Comparison of ENCODE assay signal across 8 cellular contexts in genomic region chr12:153080-153746, GRCh38.
DNase-seq lines count a peak whose midpoint lies in the region; ATAC-seq and TF ChIP-seq lines count a peak whose summit lies in the region.

No MANE protein-coding gene starts in this region.

- TF ChIP-seq CTCF in fibroblast of lung (conservative IDR thresholded peaks at IDR 0.05 in 1 of 2, IDR thresholded peaks at IDR 0.05 in 1 of 2; ENCODE audit: low read depth in 1 of 2, low read length in 2 of 2), result peak; percentile 69 to 70

- H3K36me3 Mint-ChIP-seq in activated CD8-positive, alpha-beta memory T cell treated with anti-CD3 and anti-CD28 coated beads, Interleukin-2, amount 10 ng/mL, durations not matched to agents 7 days and 5 days, result no peaks in the 10 kb centered on the region

- no peak overlapping the region for H2BK120ac ChIP-seq in neuronal stem cell (ENCODE audit: low read depth, low read length)

- no CpG with 5 or more reads among the region's 11 CpGs for WGBS in neuronal stem cell (ENCODE audit: extremely low coverage in 2 of 2, insufficient read length in 2 of 2, insufficient replicate concordance in 1 of 2), 2 donors

- ATAC-seq in activated CD8-positive, alpha-beta memory T cell treated with anti-CD3 and anti-CD28 coated beads, Interleukin-2, amount 10 ng/mL, durations not matched to agents 7 days and 5 days, result peak; percentile 90
- no peak for ATAC-seq in HG03469 (IDR thresholded peaks at IDR 0.05; ENCODE audit: unreplicated experiment)

- no peak overlapping the region for H2AK5ac ChIP-seq in neuronal stem cell (ENCODE audit: low read depth, low read length)

- no peak overlapping the region for H3K4ac ChIP-seq in neuronal stem cell (ENCODE audit: low read length)

- DNase-seq in G401 (ENCODE audit: low spot score) (peak; percentile 64), HK-2 (ENCODE audit: unreplicated experiment) (peak; percentile 74), NCI-H82 treated with DMSO at 0.1 percent for 48 hours (lab: John Stamatoyannopoulos, UW; ENCODE audit: unreplicated experiment) (peak; percentile 54), fibroblast of lung (ENCODE audit: low read depth in 2 of 2) (peak; percentile 25 to 38), neuronal stem cell (ENCODE audit: low spot score) (peak; percentile 62)
- peak; percentile 75 for DNase-seq in activated CD8-positive, alpha-beta memory T cell treated with anti-CD3 and anti-CD28 coated beads, Interleukin-2, amount 10 ng/mL, durations not matched to agents 7 days and 5 days
- DNase-seq in central memory CD4-positive, alpha-beta T cell, result no peak

- H3K27ac Mint-ChIP-seq in activated CD8-positive, alpha-beta memory T cell treated with anti-CD3 and anti-CD28 coated beads, Interleukin-2, amount 10 ng/mL, durations not matched to agents 7 days and 5 days, result no peak overlapping the region

- no peaks in the 10 kb centered on the region for H3K9me3 Mint-ChIP-seq in activated CD8-positive, alpha-beta memory T cell treated with anti-CD3 and anti-CD28 coated beads, Interleukin-2, amount 10 ng/mL, durations not matched to agents 7 days and 5 days (ENCODE audit: low read depth)

- H2AFZ ChIP-seq in fibroblast of lung (ENCODE audit: low read length) (no peak overlapping the region), neuronal stem cell (ENCODE audit: low read length) (peak overlapping the region; percentile 29)

- H3K4me3 Mint-ChIP-seq in activated CD8-positive, alpha-beta memory T cell treated with anti-CD3 and anti-CD28 coated beads, Interleukin-2, amount 10 ng/mL, durations not matched to agents 7 days and 5 days, result no peak overlapping the region

- peak overlapping the region; percentile 24 for H3K18ac ChIP-seq in neuronal stem cell (ENCODE audit: low read length)

- no peak overlapping the region for H4K91ac ChIP-seq in neuronal stem cell (ENCODE audit: low read depth, low read length, poor library complexity)

- H2BK5ac ChIP-seq in neuronal stem cell (ENCODE audit: low read length), result no peak overlapping the region

- H3K36me3 ChIP-seq in fibroblast of lung (ENCODE audit: control insufficient read depth, insufficient read depth, low read length), result no peaks in the 10 kb centered on the region
- no peaks in the 10 kb centered on the region for H3K36me3 ChIP-seq in neuronal stem cell (replicated peaks in 1 of 2; ENCODE audit: control insufficient read depth in 2 of 2, insufficient read depth in 2 of 2, low read length in 2 of 2)

- H3K4me3 ChIP-seq in fibroblast of lung (replicated peaks in 1 of 4; ENCODE audit: control extremely low read depth in 1 of 4, insufficient read depth in 1 of 4, low read depth in 3 of 4, low read length in 4 of 4) (no peak overlapping the region), neuronal stem cell (ENCODE audit: low read length in 2 of 2) (no peak overlapping the region)

- H3K4me1 ChIP-seq in fibroblast of lung (ENCODE audit: control insufficient read depth, extremely low read depth, insufficient read depth, low read length) (no peaks in the 10 kb centered on the region), neuronal stem cell (ENCODE audit: control insufficient read depth in 2 of 2, insufficient read depth in 1 of 2, low read depth in 1 of 2, low read length in 2 of 2) (peaks cover 0 to 3% of the 10 kb centered on the region in 2 donors)

- in situ Hi-C loops in G401 (cut with HindIII; ENCODE audit: low sequenced_read_pairs), result no loop called here

- H3K4me2 ChIP-seq in fibroblast of lung (ENCODE audit: extremely low read depth, insufficient read depth, low read length), result no peak overlapping the region
- H3K4me2 ChIP-seq in neuronal stem cell (ENCODE audit: insufficient read depth, low read length, poor library complexity, severe bottlenecking), result no peak overlapping the region

- H3K23ac ChIP-seq in neuronal stem cell (ENCODE audit: low read depth, low read length, poor library complexity), result no peak overlapping the region

- no peaks in the 10 kb centered on the region for H3K27me3 Mint-ChIP-seq in activated CD8-positive, alpha-beta memory T cell treated with anti-CD3 and anti-CD28 coated beads, Interleukin-2, amount 10 ng/mL, durations not matched to agents 7 days and 5 days

- H3K79me2 ChIP-seq in fibroblast of lung (ENCODE audit: control insufficient read depth, insufficient read depth, low read length), result no peaks in the 10 kb centered on the region

- H3K27me3 ChIP-seq in fibroblast of lung (ENCODE audit: control insufficient read depth, insufficient read depth, low read length), result peaks cover 5% of the 10 kb centered on the region
- H3K27me3 ChIP-seq in neuronal stem cell (ENCODE audit: control insufficient read depth in 3 of 3, insufficient read depth in 3 of 3, low read depth in 1 of 3, low read length in 3 of 3), result peaks cover 0 to 28% (median 0%) of the 10 kb centered on the region in 3 experiments

- no peak overlapping the region for H2BK15ac ChIP-seq in neuronal stem cell (ENCODE audit: low read length)

- H3K9me3 ChIP-seq in fibroblast of lung (ENCODE audit: control insufficient read depth, insufficient read depth, low read depth, low read length) (no peaks in the 10 kb centered on the region), neuronal stem cell (replicated peaks in 1 of 2; ENCODE audit: control insufficient read depth in 2 of 2, insufficient read depth in 1 of 2, low read depth in 1 of 2, low read length in 2 of 2) (no peaks in the 10 kb centered on the region)

- no peak overlapping the region for H3K9ac ChIP-seq in fibroblast of lung (ENCODE audit: insufficient read depth, low read length)
- H3K9ac ChIP-seq in neuronal stem cell (ENCODE audit: low read depth, low read length, poor library complexity), result no peak overlapping the region

- CTCF ChIA-PET in activated CD8-positive, alpha-beta memory T cell treated with anti-CD3 and anti-CD28 coated beads, Interleukin-2, amount 10 ng/mL, durations not matched to agents 7 days and 5 days (lab: Charles Lee), result interaction anchor here (0.8 to 1.8 kb wide), 4 partner anchors 11 to 94 kb away, joined by 3 to 6 read pairs (median 4); no protein-coding TSS in a partner anchor

- no peaks in the 10 kb centered on the region for H4K20me1 ChIP-seq in fibroblast of lung (ENCODE audit: control insufficient read depth, extremely low read depth, insufficient read depth, low read length)

- H3K14ac ChIP-seq in neuronal stem cell (ENCODE audit: low read length), result no peak overlapping the region

- H3K79me1 ChIP-seq in neuronal stem cell (ENCODE audit: low read depth, low read length), result no peaks in the 10 kb centered on the region

- H2BK12ac ChIP-seq in neuronal stem cell (ENCODE audit: low read length), result no peak overlapping the region

- H4K8ac ChIP-seq in neuronal stem cell (ENCODE audit: low read depth, low read length), result no peak overlapping the region

- no peaks in the 10 kb centered on the region for H3K4me1 Mint-ChIP-seq in activated CD8-positive, alpha-beta memory T cell treated with anti-CD3 and anti-CD28 coated beads, Interleukin-2, amount 10 ng/mL, durations not matched to agents 7 days and 5 days

- H3K27ac ChIP-seq in fibroblast of lung (ENCODE audit: insufficient read depth, low read length) (no peak overlapping the region), neuronal stem cell (replicated peaks; ENCODE audit: low read length) (no peak overlapping the region)
